In genomic region chr21:42971897-42972275, GRCh38 we compare ENCODE assay signal across 1 cellular context.
TF ChIP-seq lines count a peak whose summit lies in the region.

No MANE protein-coding gene starts in this region.

TF ChIP-seq in HepG2, 621 proteins besides CTCF, POLR2A, EP300 and RAD21 (continued from another document and continues in another):
- TF ChIP-seq, protein P1, sequence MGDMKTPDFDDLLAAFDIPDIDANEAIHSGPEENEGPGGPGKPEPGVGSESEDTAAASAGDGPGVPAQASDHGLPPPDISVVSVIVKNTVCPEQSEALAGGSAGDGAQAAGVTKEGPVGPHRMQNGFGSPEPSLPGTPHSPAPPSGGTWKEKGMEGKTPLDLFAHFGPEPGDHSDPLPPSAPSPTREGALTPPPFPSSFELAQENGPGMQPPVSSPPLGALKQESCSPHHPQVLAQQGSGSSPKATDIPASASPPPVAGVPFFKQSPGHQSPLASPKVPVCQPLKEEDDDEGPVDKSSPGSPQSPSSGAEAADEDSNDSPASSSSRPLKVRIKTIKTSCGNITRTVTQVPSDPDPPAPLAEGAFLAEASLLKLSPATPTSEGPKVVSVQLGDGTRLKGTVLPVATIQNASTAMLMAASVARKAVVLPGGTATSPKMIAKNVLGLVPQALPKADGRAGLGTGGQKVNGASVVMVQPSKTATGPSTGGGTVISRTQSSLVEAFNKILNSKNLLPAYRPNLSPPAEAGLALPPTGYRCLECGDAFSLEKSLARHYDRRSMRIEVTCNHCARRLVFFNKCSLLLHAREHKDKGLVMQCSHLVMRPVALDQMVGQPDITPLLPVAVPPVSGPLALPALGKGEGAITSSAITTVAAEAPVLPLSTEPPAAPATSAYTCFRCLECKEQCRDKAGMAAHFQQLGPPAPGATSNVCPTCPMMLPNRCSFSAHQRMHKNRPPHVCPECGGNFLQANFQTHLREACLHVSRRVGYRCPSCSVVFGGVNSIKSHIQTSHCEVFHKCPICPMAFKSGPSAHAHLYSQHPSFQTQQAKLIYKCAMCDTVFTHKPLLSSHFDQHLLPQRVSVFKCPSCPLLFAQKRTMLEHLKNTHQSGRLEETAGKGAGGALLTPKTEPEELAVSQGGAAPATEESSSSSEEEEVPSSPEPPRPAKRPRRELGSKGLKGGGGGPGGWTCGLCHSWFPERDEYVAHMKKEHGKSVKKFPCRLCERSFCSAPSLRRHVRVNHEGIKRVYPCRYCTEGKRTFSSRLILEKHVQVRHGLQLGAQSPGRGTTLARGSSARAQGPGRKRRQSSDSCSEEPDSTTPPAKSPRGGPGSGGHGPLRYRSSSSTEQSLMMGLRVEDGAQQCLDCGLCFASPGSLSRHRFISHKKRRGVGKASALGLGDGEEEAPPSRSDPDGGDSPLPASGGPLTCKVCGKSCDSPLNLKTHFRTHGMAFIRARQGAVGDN (CRISPR knock-in tag; IDR thresholded peaks at IDR 0.05) = peak; percentile 75
- TF ChIP-seq DR1 (CRISPR knock-in tag; IDR thresholded peaks at IDR 0.05) (0 out of 2 replicates have a peak, but pooled peaks have one; percentile 30), CBX2 (IDR thresholded peaks at IDR 0.05; ENCODE audit: low read depth, low read length) (no peak), CBX2 (CRISPR knock-in tag; IDR thresholded peaks at IDR 0.05; ENCODE audit: low read depth) (no peak), ZNF761 (CRISPR knock-in tag; conservative IDR thresholded peaks at IDR 0.05) (no peak), HCFC1 (IDR thresholded peaks at IDR 0.05; ENCODE audit: low read depth, low read length) (no peak), KDM3A (CRISPR knock-in tag; IDR thresholded peaks at IDR 0.05; ENCODE audit: low read depth) (no peak), SMARCE1 (IDR thresholded peaks at IDR 0.05; ENCODE audit: borderline replicate concordance) (no peak), ZNF121 (CRISPR knock-in tag; IDR thresholded peaks at IDR 0.05) (no peak), ZNF572 (CRISPR knock-in tag; IDR thresholded peaks at IDR 0.05) (no peak), ATF7 (IDR thresholded peaks at IDR 0.05) (no peak), ATF7 (CRISPR knock-in tag; IDR thresholded peaks at IDR 0.05) (no peak), TCF12 (IDR thresholded peaks at IDR 0.05) (no peak), TCF12 (CRISPR knock-in tag; IDR thresholded peaks at IDR 0.05) (no peak), ZNF530 (CRISPR knock-in tag; IDR thresholded peaks at IDR 0.05; ENCODE audit: low read depth) (no peak), ATF4 (CRISPR knock-in tag; IDR thresholded peaks at IDR 0.05) (no peak), SRSF9 (IDR thresholded peaks at IDR 0.05; ENCODE audit: borderline replicate concordance, insufficient read depth, low read depth, low read length, poor library complexity, severe bottlenecking) (no peak), MAFK (conservative IDR thresholded peaks at IDR 0.05 in 1 of 2, IDR thresholded peaks at IDR 0.05 in 1 of 2; ENCODE audit: low read length in 2 of 2) (no peak), PATZ1 (CRISPR knock-in tag; IDR thresholded peaks at IDR 0.05) (peak; percentile 36; the same call in 1 of the 2 replicates), FOXA1 (IDR thresholded peaks at IDR 0.05) (no peak), FOXA1 (CRISPR knock-in tag; IDR thresholded peaks at IDR 0.05) (no peak), KDM5B (CRISPR knock-in tag; IDR thresholded peaks at IDR 0.05; ENCODE audit: borderline replicate concordance) (0 out of 2 replicates have a peak, but pooled peaks have one; percentile 25), FOXM1 (CRISPR knock-in tag; IDR thresholded peaks at IDR 0.05) (no peak), PREB (CRISPR knock-in tag; IDR thresholded peaks at IDR 0.05) (no peak), GATAD2A (CRISPR knock-in tag; IDR thresholded peaks at IDR 0.05) (0 out of 2 replicates have a peak, but pooled peaks have one; percentile 18), RERE (CRISPR knock-in tag; IDR thresholded peaks at IDR 0.05; ENCODE audit: low read depth) (no peak), ZNF703 (CRISPR knock-in tag; IDR thresholded peaks at IDR 0.05; ENCODE audit: borderline replicate concordance) (no peak), PHF8 (CRISPR knock-in tag; IDR thresholded peaks at IDR 0.05) (peak; percentile 43; the same call in 1 of the 2 replicates)
- TF ChIP-seq, protein P2, sequence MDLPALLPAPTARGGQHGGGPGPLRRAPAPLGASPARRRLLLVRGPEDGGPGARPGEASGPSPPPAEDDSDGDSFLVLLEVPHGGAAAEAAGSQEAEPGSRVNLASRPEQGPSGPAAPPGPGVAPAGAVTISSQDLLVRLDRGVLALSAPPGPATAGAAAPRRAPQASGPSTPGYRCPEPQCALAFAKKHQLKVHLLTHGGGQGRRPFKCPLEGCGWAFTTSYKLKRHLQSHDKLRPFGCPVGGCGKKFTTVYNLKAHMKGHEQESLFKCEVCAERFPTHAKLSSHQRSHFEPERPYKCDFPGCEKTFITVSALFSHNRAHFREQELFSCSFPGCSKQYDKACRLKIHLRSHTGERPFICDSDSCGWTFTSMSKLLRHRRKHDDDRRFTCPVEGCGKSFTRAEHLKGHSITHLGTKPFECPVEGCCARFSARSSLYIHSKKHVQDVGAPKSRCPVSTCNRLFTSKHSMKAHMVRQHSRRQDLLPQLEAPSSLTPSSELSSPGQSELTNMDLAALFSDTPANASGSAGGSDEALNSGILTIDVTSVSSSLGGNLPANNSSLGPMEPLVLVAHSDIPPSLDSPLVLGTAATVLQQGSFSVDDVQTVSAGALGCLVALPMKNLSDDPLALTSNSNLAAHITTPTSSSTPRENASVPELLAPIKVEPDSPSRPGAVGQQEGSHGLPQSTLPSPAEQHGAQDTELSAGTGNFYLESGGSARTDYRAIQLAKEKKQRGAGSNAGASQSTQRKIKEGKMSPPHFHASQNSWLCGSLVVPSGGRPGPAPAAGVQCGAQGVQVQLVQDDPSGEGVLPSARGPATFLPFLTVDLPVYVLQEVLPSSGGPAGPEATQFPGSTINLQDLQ (CRISPR knock-in tag; IDR thresholded peaks at IDR 0.05) = no peak
- TF ChIP-seq, protein P3, sequence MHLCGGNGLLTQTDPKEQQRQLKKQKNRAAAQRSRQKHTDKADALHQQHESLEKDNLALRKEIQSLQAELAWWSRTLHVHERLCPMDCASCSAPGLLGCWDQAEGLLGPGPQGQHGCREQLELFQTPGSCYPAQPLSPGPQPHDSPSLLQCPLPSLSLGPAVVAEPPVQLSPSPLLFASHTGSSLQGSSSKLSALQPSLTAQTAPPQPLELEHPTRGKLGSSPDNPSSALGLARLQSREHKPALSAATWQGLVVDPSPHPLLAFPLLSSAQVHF (CRISPR knock-in tag; IDR thresholded peaks at IDR 0.05) = no peak
- TF ChIP-seq, protein P4, sequence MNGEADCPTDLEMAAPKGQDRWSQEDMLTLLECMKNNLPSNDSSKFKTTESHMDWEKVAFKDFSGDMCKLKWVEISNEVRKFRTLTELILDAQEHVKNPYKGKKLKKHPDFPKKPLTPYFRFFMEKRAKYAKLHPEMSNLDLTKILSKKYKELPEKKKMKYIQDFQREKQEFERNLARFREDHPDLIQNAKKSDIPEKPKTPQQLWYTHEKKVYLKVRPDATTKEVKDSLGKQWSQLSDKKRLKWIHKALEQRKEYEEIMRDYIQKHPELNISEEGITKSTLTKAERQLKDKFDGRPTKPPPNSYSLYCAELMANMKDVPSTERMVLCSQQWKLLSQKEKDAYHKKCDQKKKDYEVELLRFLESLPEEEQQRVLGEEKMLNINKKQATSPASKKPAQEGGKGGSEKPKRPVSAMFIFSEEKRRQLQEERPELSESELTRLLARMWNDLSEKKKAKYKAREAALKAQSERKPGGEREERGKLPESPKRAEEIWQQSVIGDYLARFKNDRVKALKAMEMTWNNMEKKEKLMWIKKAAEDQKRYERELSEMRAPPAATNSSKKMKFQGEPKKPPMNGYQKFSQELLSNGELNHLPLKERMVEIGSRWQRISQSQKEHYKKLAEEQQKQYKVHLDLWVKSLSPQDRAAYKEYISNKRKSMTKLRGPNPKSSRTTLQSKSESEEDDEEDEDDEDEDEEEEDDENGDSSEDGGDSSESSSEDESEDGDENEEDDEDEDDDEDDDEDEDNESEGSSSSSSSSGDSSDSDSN (CRISPR knock-in tag; IDR thresholded peaks at IDR 0.05) = peak; percentile 44; the same call in 1 of the 2 replicates
- TF ChIP-seq, protein P5, sequence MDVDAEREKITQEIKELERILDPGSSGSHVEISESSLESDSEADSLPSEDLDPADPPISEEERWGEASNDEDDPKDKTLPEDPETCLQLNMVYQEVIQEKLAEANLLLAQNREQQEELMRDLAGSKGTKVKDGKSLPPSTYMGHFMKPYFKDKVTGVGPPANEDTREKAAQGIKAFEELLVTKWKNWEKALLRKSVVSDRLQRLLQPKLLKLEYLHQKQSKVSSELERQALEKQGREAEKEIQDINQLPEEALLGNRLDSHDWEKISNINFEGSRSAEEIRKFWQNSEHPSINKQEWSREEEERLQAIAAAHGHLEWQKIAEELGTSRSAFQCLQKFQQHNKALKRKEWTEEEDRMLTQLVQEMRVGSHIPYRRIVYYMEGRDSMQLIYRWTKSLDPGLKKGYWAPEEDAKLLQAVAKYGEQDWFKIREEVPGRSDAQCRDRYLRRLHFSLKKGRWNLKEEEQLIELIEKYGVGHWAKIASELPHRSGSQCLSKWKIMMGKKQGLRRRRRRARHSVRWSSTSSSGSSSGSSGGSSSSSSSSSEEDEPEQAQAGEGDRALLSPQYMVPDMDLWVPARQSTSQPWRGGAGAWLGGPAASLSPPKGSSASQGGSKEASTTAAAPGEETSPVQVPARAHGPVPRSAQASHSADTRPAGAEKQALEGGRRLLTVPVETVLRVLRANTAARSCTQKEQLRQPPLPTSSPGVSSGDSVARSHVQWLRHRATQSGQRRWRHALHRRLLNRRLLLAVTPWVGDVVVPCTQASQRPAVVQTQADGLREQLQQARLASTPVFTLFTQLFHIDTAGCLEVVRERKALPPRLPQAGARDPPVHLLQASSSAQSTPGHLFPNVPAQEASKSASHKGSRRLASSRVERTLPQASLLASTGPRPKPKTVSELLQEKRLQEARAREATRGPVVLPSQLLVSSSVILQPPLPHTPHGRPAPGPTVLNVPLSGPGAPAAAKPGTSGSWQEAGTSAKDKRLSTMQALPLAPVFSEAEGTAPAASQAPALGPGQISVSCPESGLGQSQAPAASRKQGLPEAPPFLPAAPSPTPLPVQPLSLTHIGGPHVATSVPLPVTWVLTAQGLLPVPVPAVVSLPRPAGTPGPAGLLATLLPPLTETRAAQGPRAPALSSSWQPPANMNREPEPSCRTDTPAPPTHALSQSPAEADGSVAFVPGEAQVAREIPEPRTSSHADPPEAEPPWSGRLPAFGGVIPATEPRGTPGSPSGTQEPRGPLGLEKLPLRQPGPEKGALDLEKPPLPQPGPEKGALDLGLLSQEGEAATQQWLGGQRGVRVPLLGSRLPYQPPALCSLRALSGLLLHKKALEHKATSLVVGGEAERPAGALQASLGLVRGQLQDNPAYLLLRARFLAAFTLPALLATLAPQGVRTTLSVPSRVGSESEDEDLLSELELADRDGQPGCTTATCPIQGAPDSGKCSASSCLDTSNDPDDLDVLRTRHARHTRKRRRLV (CRISPR knock-in tag; IDR thresholded peaks at IDR 0.05) = no peak
